7 cellular contexts compared by ENCODE assay signal in genomic region chr11:1646540-1646939, GRCh38. TPM values are rescaled to one million over a fixed set of nuclear protein-coding genes. Genes with fewer than 3 reads are reported as not detected.
"Had no signal": no experiment of that assay in that cellular context is flagged by ENCODE, and none has a peak within 500 bp of the region (broad histone marks: within the 10 kb centered on the region; RNA-seq: fewer than 3 reads in every experiment).

No MANE protein-coding gene starts in this region.

RNA-seq across cellular contexts. Expression of gene KRTAP5-5, which starts 17.0 kb away (rescaled TPM):
- total RNA-seq: GM23248, GM23338, H1, H4, H7, H9, HFFc6 had no signal
- polyA plus RNA-seq: GM23248, GM23338 had no signal

RNA-seq across cellular contexts. Expression of gene KRTAP5-4, which starts 24.6 kb away (rescaled TPM):
- total RNA-seq: GM23248, GM23338, H1, H4, H7, H9, HFFc6 had no signal
- polyA plus RNA-seq: GM23248, GM23338, H1 had no signal

RNA-seq across cellular contexts. Expression of gene KRTAP5-3, which starts 38.3 kb away (rescaled TPM):
- total RNA-seq: GM23248, GM23338, H1, H4, H7, H9, HFFc6 had no signal
- polyA plus RNA-seq: GM23248, GM23338, H1 had no signal

RNA-seq across cellular contexts. Expression of gene KRTAP5-2, which starts 48.4 kb away (rescaled TPM):
- total RNA-seq: GM23248, GM23338, H1, H4, H7, H9, HFFc6 had no signal
- polyA plus RNA-seq: GM23248, GM23338, H1 had no signal

RNA-seq across cellular contexts. Expression of gene KRTAP5-6, which starts 50.5 kb away (rescaled TPM):
- total RNA-seq: GM23248, GM23338, H1, H4, H7, H9, HFFc6 had no signal
- polyA plus RNA-seq: GM23248, GM23338, H1 had no signal
